In genomic region chr6:157534134-157534871, GRCh38 we compare ENCODE assay signal across 1 cellular context.
TF ChIP-seq lines count a peak whose summit lies in the region.

No MANE protein-coding gene starts in this region.

TF ChIP-seq in WTC11, 78 proteins besides CTCF, POLR2A, EP300 and RAD21 (continued from another document):
- TF ChIP-seq ARID4B (CRISPR knock-in tag; IDR thresholded peaks at IDR 0.05; ENCODE audit: borderline replicate concordance) (no peak), ZNF121 (CRISPR knock-in tag; IDR thresholded peaks at IDR 0.05) (peak; percentile 93)
